Comparison of ENCODE assay signal across 8 cellular contexts in genomic region chr19:48506138-48506733, GRCh38. TPM values are rescaled to one million over a fixed set of nuclear protein-coding genes. Genes with fewer than 3 reads are reported as not detected.
DNase-seq lines count a peak whose midpoint lies in the region; ATAC-seq and TF ChIP-seq lines count a peak whose summit lies in the region.

No MANE protein-coding gene starts in this region.

- DNase-seq in Caco-2 (peak in 1 of 2 experiments; percentile 50), HCT116 (ENCODE audit: low read depth, low spot score) (no peak), RWPE1 (ENCODE audit: low spot score) (peak; percentile 36), fibroblast of pulmonary artery (ENCODE audit: low read depth) (peak; percentile 70), thoracic aorta (ENCODE audit: low spot score) (no peak), posterior vena cava (ENCODE audit: low spot score) (no peak)

- H3K27me3 Mint-ChIP-seq in Caco-2 (ENCODE audit: insufficient read depth, unreplicated experiment), result no peaks in the 10 kb centered on the region

- no peaks in the 10 kb centered on the region for H3K79me2 ChIP-seq in HCT116 (ENCODE audit: insufficient read depth, low read length)

- BruUV-seq in Caco-2 (replicated peaks; lab: Mats Ljungman, UMichigan) (no TSS peak), HCT116 (replicated peaks; lab: Mats Ljungman, UMichigan) (TSS peak; percentile 69)

- RAD21 ChIA-PET in HCT116 (lab: Charles Lee; ENCODE audit: low non-redundant PET in 1 of 2, low total read pairs in 2 of 2, uncharacterized antibody in 2 of 2, unreplicated experiment in 2 of 2), result interaction anchor here (0.6 to 5.4 kb wide), 15 partner anchors 13 to 102 kb away, joined by 3 to 75 read pairs (median 3); no protein-coding TSS in a partner anchor

- H3K36me3 Mint-ChIP-seq in Caco-2 (ENCODE audit: insufficient read depth, unreplicated experiment), result peaks cover 15% of the 10 kb centered on the region

- H3K36me3 ChIP-seq in Caco-2 (ENCODE audit: control insufficient read depth, insufficient read depth, low read length) (no peaks in the 10 kb centered on the region), HCT116 (ENCODE audit: control insufficient read depth in 1 of 2, insufficient read depth in 2 of 2, low read length in 2 of 2) (no peaks in the 10 kb centered on the region), thoracic aorta (no peaks in the 10 kb centered on the region)

- CTCF ChIA-PET in Caco-2 (lab: Charles Lee), result interaction anchor here (0.6 to 5.9 kb wide), 17 partner anchors 12 to 185 kb away, joined by 3 to 112 read pairs (median 4); partner anchors contain the start of genes RPL18 and SPHK2
- CTCF ChIA-PET in HCT116 (lab: Charles Lee), result interaction anchor here (0.6 to 6.6 kb wide), 23 partner anchors 10 to 289 kb away, joined by 3 to 276 read pairs (median 4); partner anchors contain the start of genes RPL18, SPHK2, SYNGR4 and TMEM143
- CTCF ChIA-PET in RWPE1 (lab: Yijun Ruan, JAX), result interaction anchor here (0.6 to 1.3 kb wide), 15 partner anchors 17 to 337 kb away, joined by 3 to 16 read pairs (median 4); no protein-coding TSS in a partner anchor

- H3K27ac Mint-ChIP-seq in Caco-2 (ENCODE audit: unreplicated experiment), result no peak overlapping the region

- TF ChIP-seq CTCF in Caco-2 (IDR thresholded peaks at IDR 0.05; ENCODE audit: insufficient read depth in 1 of 2, low read depth in 1 of 2, low read length in 1 of 2, severe bottlenecking in 1 of 2, unreplicated experiment in 1 of 2) (peak; percentile 29 to 61), HCT116 (IDR thresholded peaks at IDR 0.05 in 2 of 3, conservative IDR thresholded peaks at IDR 0.05 in 1 of 3; ENCODE audit: borderline replicate concordance in 1 of 3, insufficient read depth in 1 of 3, low read depth in 2 of 3, low read length in 2 of 3) (peak; percentile 46 to 96 (median 59)), RWPE1 (conservative IDR thresholded peaks at IDR 0.05; ENCODE audit: low read depth) (peak; percentile 40), fibroblast of pulmonary artery (IDR thresholded peaks at IDR 0.05; ENCODE audit: low read length, missing control alignments) (peak; percentile 50), thoracic aorta (IDR thresholded peaks at IDR 0.05) (peak; percentile 46)

- H3K9me3 ChIP-seq in Caco-2 (no peaks in the 10 kb centered on the region), HCT116 (ENCODE audit: control insufficient read depth in 1 of 2, insufficient read depth in 1 of 2, low read depth in 1 of 2, low read length in 2 of 2) (no peaks in the 10 kb centered on the region), thoracic aorta (no peaks in the 10 kb centered on the region)

- no peaks in the 10 kb centered on the region for H3K9me2 ChIP-seq in HCT116 (ENCODE audit: insufficient read depth)

- H3K27ac ChIP-seq in HCT116 (ENCODE audit: low read depth, low read length) (no peak overlapping the region), RWPE1 (no peak overlapping the region; the same call in 1 of the 2 replicates), thoracic aorta (no peak overlapping the region)

- H3K4me3 ChIP-seq in Caco-2 (ENCODE audit: low read depth, low read length), result no peak overlapping the region
- H3K4me3 ChIP-seq in HCT116 (replicated peaks in 1 of 2; ENCODE audit: low read depth in 1 of 2, low read length in 2 of 2), result no peak overlapping the region
- no peak overlapping the region for H3K4me3 ChIP-seq in fibroblast of pulmonary artery (replicated peaks; ENCODE audit: low read depth, low read length)
- H3K4me3 ChIP-seq in thoracic aorta, result no peak overlapping the region

- H4K20me1 ChIP-seq in HCT116 (ENCODE audit: insufficient read depth), result no peaks in the 10 kb centered on the region

- no peak overlapping the region for H3K9ac ChIP-seq in HCT116 (ENCODE audit: low read length)

- peak; percentile 97 for TF ChIP-seq RAD21 in HCT116 (IDR thresholded peaks at IDR 0.05; ENCODE audit: low read depth)

- no peaks in the 10 kb centered on the region for H3K9me3 Mint-ChIP-seq in Caco-2 (ENCODE audit: unreplicated experiment)

- H3K4me1 Mint-ChIP-seq in Caco-2 (ENCODE audit: low read depth, unreplicated experiment), result peaks cover 17% of the 10 kb centered on the region

- H2AFZ ChIP-seq in HCT116 (ENCODE audit: low read depth, low read length, poor library complexity, severe bottlenecking), result no peak overlapping the region

- H3K27me3 ChIP-seq in Caco-2 (replicated peaks; ENCODE audit: control insufficient read depth, insufficient read depth, low read length) (no peaks in the 10 kb centered on the region), HCT116 (ENCODE audit: insufficient read depth, low read length) (no peaks in the 10 kb centered on the region), thoracic aorta (replicated peaks; ENCODE audit: insufficient read depth) (no peaks in the 10 kb centered on the region)

- POLR2A ChIA-PET in Caco-2 (lab: Charles Lee) (interaction anchor here (0.6 to 1.1 kb wide), 5 partner anchors 13 to 146 kb away, joined by 3 to 10 read pairs (median 4); no protein-coding TSS in a partner anchor), HCT116 (lab: Charles Lee) (interaction anchor here (0.8 to 1.3 kb wide), 6 partner anchors 13 to 118 kb away, joined by 3 to 11 read pairs (median 4); partner anchors contain the start of gene SPHK2), RWPE1 (lab: Yijun Ruan, JAX; ENCODE audit: low non-redundant PET) (interaction anchor here (0.6 kb wide), 1 partner anchor 113 kb away, joined by 4 read pairs; the partner anchor contains the start of genes RPL18 and SPHK2)

- TF ChIP-seq POLR2A in HCT116 (IDR thresholded peaks at IDR 0.05; ENCODE audit: borderline replicate concordance, extremely low read depth, insufficient read depth, insufficient read length), result no peak

- no peak overlapping the region for H3K4me2 ChIP-seq in HCT116 (ENCODE audit: low read length)

- intact Hi-C loops in Caco-2 (cut with micrococcal nuclease; ENCODE audit: unreplicated experiment), result loop anchor here (1.0 kb wide), 1 partner anchor 78 kb away; no protein-coding TSS in a partner anchor
- intact Hi-C loops in HCT116 (cut with micrococcal nuclease), result loop anchor here (1.0 kb wide), 1 partner anchor 78 kb away; no protein-coding TSS in a partner anchor
- intact Hi-C loops in posterior vena cava (cut with DNase I), result no loop called here

- no peak overlapping the region for H3K4me3 Mint-ChIP-seq in Caco-2 (ENCODE audit: unreplicated experiment)

- ATAC-seq in HCT116 (no peak), thoracic aorta (ENCODE audit: insufficient number of reproducible peaks, low FRiP score, low read depth) (no peak), GM18511 (IDR thresholded peaks at IDR 0.05; ENCODE audit: unreplicated experiment) (no peak), GM21360 (IDR thresholded peaks at IDR 0.05; ENCODE audit: unreplicated experiment) (no peak)

- H3K4me1 ChIP-seq in Caco-2, result peaks cover 18% of the 10 kb centered on the region; the same call in 1 of the 2 replicates
- H3K4me1 ChIP-seq in HCT116 (ENCODE audit: control insufficient read depth in 1 of 2, insufficient read depth in 2 of 2, low read length in 2 of 2), result peaks cover 6 to 33% of the 10 kb centered on the region in 2 experiments; a peak in 3 of 4 replicates
- H3K4me1 ChIP-seq in thoracic aorta (ENCODE audit: control insufficient read depth in 1 of 2, low read depth in 2 of 2), result no peaks in the 10 kb centered on the region

TF ChIP-seq in HCT116, 20 proteins besides CTCF, POLR2A, EP300 and RAD21 (continues in another document):
- TF ChIP-seq FOSL1 (IDR thresholded peaks at IDR 0.05; ENCODE audit: low read depth), result no peak
- no peak for TF ChIP-seq EZH2 (IDR thresholded peaks at IDR 0.05)
- TF ChIP-seq SP1 (IDR thresholded peaks at IDR 0.05; ENCODE audit: low read depth), result no peak
- TF ChIP-seq ZFX (IDR thresholded peaks at IDR 0.05), result no peak
- TF ChIP-seq ZNF274 (IDR thresholded peaks at IDR 0.05; ENCODE audit: low read depth, low read length), result no peak
- TF ChIP-seq CEBPB (IDR thresholded peaks at IDR 0.05; ENCODE audit: low read depth), result no peak
- TF ChIP-seq REST (IDR thresholded peaks at IDR 0.05; ENCODE audit: low read depth), result no peak
- TF ChIP-seq CBX3 (IDR thresholded peaks at IDR 0.05; ENCODE audit: low read depth), result no peak

RNA-seq across cellular contexts. Expression of gene LMTK3, which starts 5.4 kb away (rescaled TPM):
- 22.4 and 22.6 TPM in 2 replicates for total RNA-seq in Caco-2 (2022)
- total RNA-seq in HCT116 (2021; ENCODE audit: unreplicated experiment), result 19.9 TPM
- polyA plus RNA-seq in HCT116 (2012), result 8.9 and 12.1 TPM in 2 replicates
- 1 to 10 TPM in 1 of 2 donors, under 1 TPM in 1; 0.41 to 4.5 TPM for total RNA-seq in thoracic aorta
- total RNA-seq in posterior vena cava, result under 1 TPM; 0.19 to 0.57 TPM

RNA-seq across cellular contexts. Expression of gene CYTH2, which starts 37.1 kb away (rescaled TPM):
- total RNA-seq in Caco-2 (2022) (74.6 and 81.3 TPM in 2 replicates), HCT116 (2021; ENCODE audit: unreplicated experiment) (75.3 TPM), thoracic aorta (10 to 100 TPM; 50.6 to 79.4 TPM), posterior vena cava (10 to 100 TPM; 34.1 to 49.2 TPM)
- polyA plus RNA-seq in HCT116 (2012), result 49.9 and 58.4 TPM in 2 replicates

RNA-seq across cellular contexts. Expression of gene SULT2B1, which starts 45.7 kb away (rescaled TPM):
- total RNA-seq in Caco-2 (2022) (1.00 and 1.4 TPM in 2 replicates), HCT116 (2021; ENCODE audit: unreplicated experiment) (4.8 TPM), thoracic aorta (not detected), posterior vena cava (under 1 TPM in 1 of 2 donors, not detected in 1; 0.60 TPM)
- polyA plus RNA-seq in HCT116 (2012), result 7.1 and 8.1 TPM in 2 replicates

RNA-seq across cellular contexts. Expression of gene KCNJ14, which starts 50.9 kb away (rescaled TPM):
- 3.6 and 3.9 TPM in 2 replicates for total RNA-seq in Caco-2 (2022)
- 2.5 TPM for total RNA-seq in HCT116 (2021; ENCODE audit: unreplicated experiment)
- polyA plus RNA-seq in HCT116 (2012), result 1.1 and 1.6 TPM in 2 replicates
- total RNA-seq in thoracic aorta, result 1 to 10 TPM in 1 of 2 donors, under 1 TPM in 1; 0.27 to 1.2 TPM
- under 1 TPM; 0.52 to 0.65 TPM for total RNA-seq in posterior vena cava

Comparison
In these comparisons a context has a peak if more than half of its experiments do, and no peak if none do; other contexts are left out.
1. DNase-seq: peak in RWPE1 (single experiment) and fibroblast of pulmonary artery (single experiment); none in HCT116 (single experiment), thoracic aorta (single experiment) and posterior vena cava (single experiment).
2. intact Hi-C loops: an anchor here in Caco-2 (1.0 kb wide) and HCT116 (1.0 kb wide); none called in posterior vena cava.
3. Peak in every context shown above with its lines, with median percentiles within 50 percentile points of each other: CTCF ChIP-seq.